In genomic region chr6:14804444-14805210, GRCh38 we compare ENCODE assay signal across 9 cellular contexts.
A peak's percentile ranks its signal among the peaks of the same experiment; 100 is the strongest.
DNase-seq lines count a peak whose midpoint lies in the region; ATAC-seq lines count a peak whose summit lies in the region.
"Had no signal": no experiment of that assay in that cellular context is flagged by ENCODE, and none has a peak within 500 bp of the region (broad histone marks: within the 10 kb centered on the region; RNA-seq: fewer than 3 reads in every experiment).

No MANE protein-coding gene starts in this region.

- H3K27me3 ChIP-seq in right cardiac atrium (ENCODE audit: control insufficient read depth, insufficient read depth): no peaks in the 10 kb centered on the region

- H3K27me3 Mint-ChIP-seq in activated T-helper 1 cell treated with anti-CD3 and anti-CD28 coated beads, Interleukin-12 subunit alpha, Interleukin-12 subunit beta, Interleukin-2, Interleukin-4 antibody, amounts not matched to agents 30 ng/mL and 10 ng/mL and 1 ng/mL, durations not matched to agents 14 hours and 24 hours and 36 hours (ENCODE audit: insufficient read depth): no peaks in the 10 kb centered on the region
- H3K27me3 Mint-ChIP-seq in activated naive CD8-positive, alpha-beta T cell treated with anti-CD3 and anti-CD28 coated beads for 36 hours: peaks cover 3% of the 10 kb centered on the region

- WGBS in right cardiac atrium: 38% methylated on average over 20 of the region's 20 CpGs

- peak; percentile 58 for DNase-seq in GM04504 (ENCODE audit: low read depth)
- DNase-seq in anterior cingulate cortex (lab: John Stamatoyannopoulos, UW): peak in 56 of 58 donors; percentile 7 to 94 (median 72)
- peak; percentile 90 to 96 (median 95) for DNase-seq in right cardiac atrium
- DNase-seq in skeletal muscle cell (ENCODE audit: low read depth): peak; percentile 87
- no peak for DNase-seq in activated T-helper 1 cell treated with anti-CD3 and anti-CD28 coated beads, Interleukin-12 subunit alpha, Interleukin-12 subunit beta, Interleukin-2, Interleukin-4 antibody, amounts not matched to agents 30 ng/mL and 10 ng/mL and 1 ng/mL, durations not matched to agents 14 hours and 24 hours and 36 hours (ENCODE audit: low spot score)
- DNase-seq in activated naive CD8-positive, alpha-beta T cell treated with anti-CD3 and anti-CD28 coated beads for 36 hours: no peak
- DNase-seq in NOMO-1 (lab: John Stamatoyannopoulos, UW; ENCODE audit: unreplicated experiment in 2 of 2): no peak
- DNase-seq in mesenteric fat pad (ENCODE audit: low spot score): no peak
- DNase-seq: natural killer cell had no signal

- intact Hi-C loops in right cardiac atrium (cut with DNase I): loop anchor here in 1 of 4 donors (5.0 kb wide), 1 partner anchor 438 kb away; no protein-coding TSS in a partner anchor
- intact Hi-C loops in activated T-helper 1 cell treated with anti-CD3 and anti-CD28 coated beads, Interleukin-12 subunit alpha, Interleukin-12 subunit beta, Interleukin-2, Interleukin-4 antibody, amounts not matched to agents 30 ng/mL and 10 ng/mL and 1 ng/mL, durations not matched to agents 14 hours and 24 hours and 36 hours (cut with micrococcal nuclease): no loop called here

- no peak overlapping the region for H3K27ac Mint-ChIP-seq in activated T-helper 1 cell treated with anti-CD3 and anti-CD28 coated beads, Interleukin-12 subunit alpha, Interleukin-12 subunit beta, Interleukin-2, Interleukin-4 antibody, amounts not matched to agents 30 ng/mL and 10 ng/mL and 1 ng/mL, durations not matched to agents 14 hours and 24 hours and 36 hours
- H3K27ac Mint-ChIP-seq in activated naive CD8-positive, alpha-beta T cell treated with anti-CD3 and anti-CD28 coated beads for 36 hours: no peak overlapping the region
- H3K27ac Mint-ChIP-seq: natural killer cell had no signal

- peak; percentile 86 to 88 for ATAC-seq in right cardiac atrium
- ATAC-seq: natural killer cell had no signal

- peaks cover 7% of the 10 kb centered on the region for H3K4me1 Mint-ChIP-seq in activated T-helper 1 cell treated with anti-CD3 and anti-CD28 coated beads, Interleukin-12 subunit alpha, Interleukin-12 subunit beta, Interleukin-2, Interleukin-4 antibody, amounts not matched to agents 30 ng/mL and 10 ng/mL and 1 ng/mL, durations not matched to agents 14 hours and 24 hours and 36 hours (ENCODE audit: low read depth)
- H3K4me1 Mint-ChIP-seq in activated naive CD8-positive, alpha-beta T cell treated with anti-CD3 and anti-CD28 coated beads for 36 hours: peaks cover 5% of the 10 kb centered on the region

- H3K27ac ChIP-seq in right cardiac atrium (ENCODE audit: low read length): no peak overlapping the region

- no peaks in the 10 kb centered on the region for H3K9me3 ChIP-seq in right cardiac atrium (ENCODE audit: control insufficient read depth, low read length)

- H3K9me3 Mint-ChIP-seq in activated T-helper 1 cell treated with anti-CD3 and anti-CD28 coated beads, Interleukin-12 subunit alpha, Interleukin-12 subunit beta, Interleukin-2, Interleukin-4 antibody, amounts not matched to agents 30 ng/mL and 10 ng/mL and 1 ng/mL, durations not matched to agents 14 hours and 24 hours and 36 hours: peaks cover 15% of the 10 kb centered on the region
- H3K9me3 Mint-ChIP-seq in activated naive CD8-positive, alpha-beta T cell treated with anti-CD3 and anti-CD28 coated beads for 36 hours: peaks cover 8% of the 10 kb centered on the region
- H3K9me3 Mint-ChIP-seq: natural killer cell had no signal

- H3K36me3 Mint-ChIP-seq in activated T-helper 1 cell treated with anti-CD3 and anti-CD28 coated beads, Interleukin-12 subunit alpha, Interleukin-12 subunit beta, Interleukin-2, Interleukin-4 antibody, amounts not matched to agents 30 ng/mL and 10 ng/mL and 1 ng/mL, durations not matched to agents 14 hours and 24 hours and 36 hours (ENCODE audit: low read depth): peaks cover 2% of the 10 kb centered on the region
- H3K36me3 Mint-ChIP-seq in activated naive CD8-positive, alpha-beta T cell treated with anti-CD3 and anti-CD28 coated beads for 36 hours: peaks cover 6% of the 10 kb centered on the region
- H3K36me3 Mint-ChIP-seq: natural killer cell had no signal

- H3K4me3 ChIP-seq in right cardiac atrium (ENCODE audit: low read length): no peak overlapping the region
- no peak overlapping the region for H3K4me3 ChIP-seq in skeletal muscle cell (ENCODE audit: low read depth, low read length)

- H3K4me1 ChIP-seq in right cardiac atrium (ENCODE audit: control insufficient read depth, insufficient read depth, low read length): peaks cover 4% of the 10 kb centered on the region

- no peak overlapping the region for H3K4me3 Mint-ChIP-seq in activated T-helper 1 cell treated with anti-CD3 and anti-CD28 coated beads, Interleukin-12 subunit alpha, Interleukin-12 subunit beta, Interleukin-2, Interleukin-4 antibody, amounts not matched to agents 30 ng/mL and 10 ng/mL and 1 ng/mL, durations not matched to agents 14 hours and 24 hours and 36 hours
- H3K4me3 Mint-ChIP-seq in activated naive CD8-positive, alpha-beta T cell treated with anti-CD3 and anti-CD28 coated beads for 36 hours: no peak overlapping the region
- H3K4me3 Mint-ChIP-seq: natural killer cell had no signal

Comparison
In these comparisons a context has a peak if more than half of its experiments do, and no peak if none do; other contexts are left out.
1. DNase-seq: peak in GM04504 (single experiment), anterior cingulate cortex (56 of 58), right cardiac atrium (3 of 3) and skeletal muscle cell (single experiment); none in activated T-helper 1 cell treated with anti-CD3 and anti-CD28 coated beads, Interleukin-12 subunit alpha, Interleukin-12 subunit beta, Interleukin-2, Interleukin-4 antibody, amounts not matched to agents 30 ng/mL and 10 ng/mL and 1 ng/mL, durations not matched to agents 14 hours and 24 hours and 36 hours (single experiment), activated naive CD8-positive, alpha-beta T cell treated with anti-CD3 and anti-CD28 coated beads for 36 hours (single experiment), NOMO-1 (0 of 2) and mesenteric fat pad (single experiment).